ENCODE assay signal across 9 cellular contexts in genomic region chr1:198253668-198254067, GRCh38.
DNase-seq lines count a peak whose midpoint lies in the region; TF ChIP-seq lines count a peak whose summit lies in the region.
"Had no signal": no experiment of that assay in that cellular context is flagged by ENCODE, and none has a peak within 500 bp of the region (broad histone marks: within the 10 kb centered on the region; RNA-seq: fewer than 3 reads in every experiment).

No MANE protein-coding gene starts in this region.

- DNase-seq in NCI-H446 treated with DMSO at 0.1 percent for 48 hours (lab: John Stamatoyannopoulos, UW) (peak; percentile 8), NCI-H446 (lab: John Stamatoyannopoulos, UW) (no peak), MV-4-11 (lab: John Stamatoyannopoulos, UW) (peak; percentile 82), endothelial cell (ENCODE audit: low spot score) (no peak), stromal cell of bone marrow (ENCODE audit: low read depth) (peak; percentile 49), NCI-H2171 treated with DMSO at 0.1 percent for 48 hours (lab: John Stamatoyannopoulos, UW) (no peak), dorsolateral prefrontal cortex (no peak)

- H3K4me3 Mint-ChIP-seq in endothelial cell (ENCODE audit: unreplicated experiment) = no peak overlapping the region

- POLR2A ChIA-PET in HEK293 (lab: Yijun Ruan, JAX) = no interaction called here

- H3K36me3 ChIP-seq in HEK293 (ENCODE audit: control insufficient read depth in 2 of 2, insufficient read depth in 1 of 2, low read length in 2 of 2) = no peaks in the 10 kb centered on the region

- H3K27ac ChIP-seq in HEK293 (ENCODE audit: extremely low read depth, low read depth, low read length) (no peak overlapping the region), dorsolateral prefrontal cortex (no peak overlapping the region)

- CTCF ChIA-PET in HEK293 (lab: Yijun Ruan, JAX) = interaction anchor here (0.6 kb wide), 1 partner anchor 475 kb away, joined by 3 read pairs; no protein-coding TSS in a partner anchor

- intact Hi-C loops in dorsolateral prefrontal cortex (cut with DNase I) = no loop called here

- H3K4me1 ChIP-seq in HEK293 (ENCODE audit: control insufficient read depth, insufficient read depth, low read length) = no peaks in the 10 kb centered on the region

- TF ChIP-seq CTCF in HEK293 (tag by site-specific recombination; IDR thresholded peaks at IDR 0.05) (no peak), endothelial cell (IDR thresholded peaks at IDR 0.05; ENCODE audit: unreplicated experiment) (no peak), dorsolateral prefrontal cortex (IDR thresholded peaks at IDR 0.05 in 54 of 56, conservative IDR thresholded peaks at IDR 0.05 in 2 of 56; ENCODE audit: low read depth in 1 of 56, partially characterized antibody in 56 of 56) (no peak)

- H3K27me3 ChIP-seq in dorsolateral prefrontal cortex = no peaks in the 10 kb centered on the region

- no peaks in the 10 kb centered on the region for H3K36me3 Mint-ChIP-seq in endothelial cell (ENCODE audit: low read depth, unreplicated experiment)

- no peaks in the 10 kb centered on the region for H3K9me3 ChIP-seq in HEK293 (ENCODE audit: control insufficient read depth, insufficient read depth, low read depth, low read length)
- H3K9me3 ChIP-seq: A549 had no signal

- H3K4me3 ChIP-seq in HEK293 (ENCODE audit: low read depth, low read length) (no peak overlapping the region), dorsolateral prefrontal cortex (no peak overlapping the region)
- H3K4me3 ChIP-seq: A549 had no signal

- H3K27me3 Mint-ChIP-seq in endothelial cell (ENCODE audit: unreplicated experiment) = peaks cover 5% of the 10 kb centered on the region

- H3K4me1 Mint-ChIP-seq in endothelial cell (ENCODE audit: unreplicated experiment) = peaks cover 14% of the 10 kb centered on the region

- H3K27ac Mint-ChIP-seq in endothelial cell (ENCODE audit: unreplicated experiment) = peak overlapping the region; percentile 37

- H3K9me3 Mint-ChIP-seq in endothelial cell (ENCODE audit: unreplicated experiment) = no peaks in the 10 kb centered on the region

TF ChIP-seq in HEK293, 187 proteins besides CTCF, POLR2A, EP300 and RAD21:
- TF ChIP-seq ZFP41 (tag by site-specific recombination; IDR thresholded peaks at IDR 0.05; ENCODE audit: borderline replicate concordance) (no peak), ZNF391 (tag by site-specific recombination; IDR thresholded peaks at IDR 0.05; ENCODE audit: borderline replicate concordance, low read depth) (no peak), IKZF3 (tag by site-specific recombination; IDR thresholded peaks at IDR 0.05) (no peak), PRDM1 (tag by site-specific recombination; IDR thresholded peaks at IDR 0.05) (peak; percentile 47; the same call in 1 of the 2 replicates), PRDM10 (tag by site-specific recombination; IDR thresholded peaks at IDR 0.05) (no peak), PRDM6 (tag by site-specific recombination; IDR thresholded peaks at IDR 0.05) (peak; percentile 74), GLI2 (tag by site-specific recombination; IDR thresholded peaks at IDR 0.05; ENCODE audit: borderline replicate concordance, low read depth) (no peak), ZNF184 (tag by site-specific recombination; IDR thresholded peaks at IDR 0.05) (peak; percentile 15; the same call in 1 of the 2 replicates), ZNF600 (tag by site-specific recombination; IDR thresholded peaks at IDR 0.05) (peak; percentile 54; the same call in 1 of the 2 replicates), ZNF398 (tag by site-specific recombination; IDR thresholded peaks at IDR 0.05) (no peak), ZNF585B (tag by site-specific recombination; IDR thresholded peaks at IDR 0.05) (no peak), FEZF1 (tag by site-specific recombination; IDR thresholded peaks at IDR 0.05) (peak; percentile 72), ZNF544 (tag by site-specific recombination; IDR thresholded peaks at IDR 0.05) (no peak), ZNF621 (tag by site-specific recombination; IDR thresholded peaks at IDR 0.05) (no peak), GLIS1 (tag by site-specific recombination; IDR thresholded peaks at IDR 0.05) (no peak), ZNF274 (IDR thresholded peaks at IDR 0.05; ENCODE audit: low read length) (no peak), ZNF274 (tag by site-specific recombination; IDR thresholded peaks at IDR 0.05; ENCODE audit: borderline replicate concordance) (no peak), ZNF501 (tag by site-specific recombination; IDR thresholded peaks at IDR 0.05) (no peak), ZNF629 (tag by site-specific recombination; IDR thresholded peaks at IDR 0.05) (peak; percentile 53; the same call in 1 of the 2 replicates)

Comparison
In these comparisons a context has a peak if more than half of its experiments do, and no peak if none do; other contexts are left out.
1. DNase-seq: peak in NCI-H446 treated with DMSO at 0.1 percent for 48 hours (single experiment), MV-4-11 (single experiment) and stromal cell of bone marrow (single experiment); none in NCI-H446 (0 of 2), endothelial cell (single experiment), NCI-H2171 treated with DMSO at 0.1 percent for 48 hours (single experiment) and dorsolateral prefrontal cortex (0 of 10).